17 cellular contexts compared by ENCODE assay signal in the genomic region with DNA sequence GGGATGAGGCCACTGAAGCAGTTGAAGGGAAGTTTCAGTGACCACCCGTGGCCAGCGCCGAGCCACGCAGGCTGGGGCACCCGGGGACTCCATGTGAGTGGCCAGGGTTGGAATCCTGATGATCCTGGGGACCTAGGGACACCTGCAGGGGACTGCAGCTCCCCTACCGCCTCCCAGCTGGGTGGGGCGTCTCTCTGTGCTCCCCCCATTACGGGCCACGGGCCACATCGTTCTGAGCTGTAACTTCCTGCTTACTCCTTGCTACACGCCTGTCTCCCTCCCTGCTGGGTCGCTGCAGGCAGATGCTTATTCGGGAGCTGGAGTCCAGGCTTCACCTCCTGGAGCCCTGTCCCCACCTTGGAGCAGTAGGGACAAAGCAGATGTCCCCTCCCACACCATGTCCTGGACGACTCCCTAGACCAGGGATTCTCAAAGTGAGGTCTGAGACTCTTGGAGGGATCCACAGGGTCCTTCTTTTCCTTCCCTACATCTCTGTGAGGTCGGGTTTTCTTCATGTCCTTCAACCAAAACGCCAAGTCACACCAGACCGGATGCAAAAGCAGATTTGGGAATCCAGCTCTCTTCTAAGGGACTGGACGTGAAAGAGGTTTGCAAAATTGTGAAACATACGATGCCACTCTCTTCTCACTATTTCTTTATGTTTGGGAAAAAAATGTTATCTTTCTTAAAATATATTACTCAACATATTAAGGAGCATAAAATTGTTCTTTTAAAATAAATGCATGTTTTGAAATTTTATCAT.
DNase-seq lines count a peak whose midpoint lies in the region; ATAC-seq and TF ChIP-seq lines count a peak whose summit lies in the region.
"Had no signal": no experiment of that assay in that cellular context is flagged by ENCODE, and none has a peak within 500 bp of the region (broad histone marks: within the 10 kb centered on the region; RNA-seq: fewer than 3 reads in every experiment).

No MANE protein-coding gene starts in this region.

- ATAC-seq in activated CD8-positive, alpha-beta T cell treated with anti-CD3 and anti-CD28 coated beads for 36 hours: no peak
- no peak for ATAC-seq in GM18511 (IDR thresholded peaks at IDR 0.05; ENCODE audit: unreplicated experiment)
- ATAC-seq: left colon; naive thymus-derived CD8-positive, alpha-beta T cell had no signal

- H3K36me3 ChIP-seq in HEK293 (ENCODE audit: control insufficient read depth in 2 of 2, insufficient read depth in 1 of 2, low read length in 2 of 2) (no peaks in the 10 kb centered on the region), sigmoid colon (no peaks in the 10 kb centered on the region)

- CTCF ChIA-PET in HEK293 (lab: Yijun Ruan, JAX) (interaction anchor here (1.6 kb wide), 1 partner anchor 13 kb away, joined by 6 read pairs; no protein-coding TSS in a partner anchor), RWPE1 (lab: Yijun Ruan, JAX) (interaction anchor here (0.5 kb wide), 1 partner anchor 32 kb away, joined by 3 read pairs; no protein-coding TSS in a partner anchor)
- CTCF ChIA-PET in activated CD8-positive, alpha-beta T cell treated with anti-CD3 and anti-CD28 coated beads for 36 hours (lab: Charles Lee): interaction anchor here (1.1 kb wide), 1 partner anchor 13 kb away, joined by 3 read pairs; no protein-coding TSS in a partner anchor

- H3K4me1 Mint-ChIP-seq in activated CD8-positive, alpha-beta T cell treated with anti-CD3 and anti-CD28 coated beads for 36 hours (ENCODE audit: low read depth): no peaks in the 10 kb centered on the region
- H3K4me1 Mint-ChIP-seq: activated CD4-positive, alpha-beta T cell treated with anti-CD3 and anti-CD28 coated beads, Interleukin-2, amount 10 ng/mL, durations not matched to agents 7 days and 5 days; CD4-positive, CD25-positive, alpha-beta regulatory T cell had no signal

- H3K4me1 ChIP-seq in HEK293 (ENCODE audit: control insufficient read depth, insufficient read depth, low read length) (no peaks in the 10 kb centered on the region), sigmoid colon (peaks cover 0 to 39% (median 27%) of the 10 kb centered on the region in 4 donors)

- H3K9me3 ChIP-seq in HEK293 (ENCODE audit: control insufficient read depth, insufficient read depth, low read depth, low read length) (no peaks in the 10 kb centered on the region), sigmoid colon (peaks cover 0 to 8% (median 0%) of the 10 kb centered on the region in 4 donors)

- in situ Hi-C loops in KBM-7 (cut with MboI; ENCODE audit: low pct_unique_long_range_greater_than_20kb, low sequenced_read_pairs): no loop called here

- WGBS in sigmoid colon, 2 donors: 46 to 48% methylated on average over 19 of the region's 19 CpGs

- DNase-seq in RWPE1 (ENCODE audit: low spot score) (no peak), fibroblast of the aortic adventitia (ENCODE audit: low read depth) (peak; percentile 48), sigmoid colon (no peak), cerebellum (ENCODE audit: low spot score) (no peak), KBM-7 (no peak)
- no peak for DNase-seq in activated CD8-positive, alpha-beta T cell treated with anti-CD3 and anti-CD28 coated beads for 36 hours
- DNase-seq: activated CD4-positive, alpha-beta T cell treated with anti-CD3 and anti-CD28 coated beads, Interleukin-2, amount 10 ng/mL, durations not matched to agents 7 days and 5 days; CD4-positive, CD25-positive, alpha-beta regulatory T cell; effector memory CD4-positive, alpha-beta T cell; GM23248; head of caudate nucleus; left colon; naive thymus-derived CD8-positive, alpha-beta T cell; stimulated activated naive CD4-positive, alpha-beta T cell had no signal

- TF ChIP-seq POLR2A in sigmoid colon (IDR thresholded peaks at IDR 0.05): no peak

- peaks cover 12% of the 10 kb centered on the region for H3K9me3 Mint-ChIP-seq in activated CD8-positive, alpha-beta T cell treated with anti-CD3 and anti-CD28 coated beads for 36 hours

- peaks cover 1% of the 10 kb centered on the region for H3K27me3 Mint-ChIP-seq in activated CD8-positive, alpha-beta T cell treated with anti-CD3 and anti-CD28 coated beads for 36 hours

- POLR2A ChIA-PET in HEK293 (lab: Yijun Ruan, JAX) (interaction anchor here (0.7 kb wide), 1 partner anchor 87 kb away, joined by 3 read pairs; no protein-coding TSS in a partner anchor), RWPE1 (lab: Yijun Ruan, JAX; ENCODE audit: low non-redundant PET) (no interaction called here)
- POLR2A ChIA-PET in activated CD8-positive, alpha-beta T cell treated with anti-CD3 and anti-CD28 coated beads for 36 hours (lab: Charles Lee): interaction anchor here (1.3 kb wide), 1 partner anchor 9 kb away, joined by 3 read pairs; no protein-coding TSS in a partner anchor

- no peaks in the 10 kb centered on the region for H3K27me3 ChIP-seq in sigmoid colon

- no peak for TF ChIP-seq CTCF in HEK293 (tag by site-specific recombination; IDR thresholded peaks at IDR 0.05)
- no peak for TF ChIP-seq CTCF in RWPE1 (conservative IDR thresholded peaks at IDR 0.05; ENCODE audit: low read depth)
- no peak for TF ChIP-seq CTCF in fibroblast of the aortic adventitia (IDR thresholded peaks at IDR 0.05; ENCODE audit: insufficient read depth, low read length)
- TF ChIP-seq CTCF in sigmoid colon (IDR thresholded peaks at IDR 0.05): no peak
- no peak for TF ChIP-seq CTCF in activated CD8-positive, alpha-beta T cell treated with anti-CD3 and anti-CD28 coated beads for 36 hours (IDR thresholded peaks at IDR 0.05)

- no peak overlapping the region for H3K27ac ChIP-seq in HEK293 (ENCODE audit: extremely low read depth, low read depth, low read length)
- peak overlapping the region; percentile 60 for H3K27ac ChIP-seq in RWPE1
- H3K27ac ChIP-seq in sigmoid colon: peak overlapping the region; percentile 30 to 94 (median 86)
- H3K27ac ChIP-seq: GM23248 had no signal

- no peak overlapping the region for H3K27ac Mint-ChIP-seq in activated CD8-positive, alpha-beta T cell treated with anti-CD3 and anti-CD28 coated beads for 36 hours
- H3K27ac Mint-ChIP-seq: activated CD4-positive, alpha-beta T cell treated with anti-CD3 and anti-CD28 coated beads, Interleukin-2, amount 10 ng/mL, durations not matched to agents 7 days and 5 days; CD4-positive, CD25-positive, alpha-beta regulatory T cell; T-helper 1 cell treated with Interleukin-12 subunit alpha and Interleukin-12 subunit beta and Interleukin-4 antibody, amounts not matched to agents 30 μg/mL and 1 μg/mL, for 36 hours had no signal

- H3K4me3 ChIP-seq in HEK293 (ENCODE audit: low read depth, low read length) (no peak overlapping the region), fibroblast of the aortic adventitia (ENCODE audit: low read depth, low read length) (no peak overlapping the region), sigmoid colon (no peak overlapping the region)
- H3K4me3 ChIP-seq: GM23248 had no signal

- H3K36me3 Mint-ChIP-seq in activated CD8-positive, alpha-beta T cell treated with anti-CD3 and anti-CD28 coated beads for 36 hours (ENCODE audit: low read depth): peaks cover 5% of the 10 kb centered on the region
- H3K36me3 Mint-ChIP-seq: CD4-positive, CD25-positive, alpha-beta regulatory T cell had no signal

- intact Hi-C loops in sigmoid colon (cut with DNase I): no loop called here
- intact Hi-C loops in activated CD8-positive, alpha-beta T cell treated with anti-CD3 and anti-CD28 coated beads for 36 hours (cut with micrococcal nuclease): no loop called here

- TF ChIP-seq EP300 in sigmoid colon (IDR thresholded peaks at IDR 0.05): no peak

- no peak overlapping the region for H3K4me3 Mint-ChIP-seq in activated CD8-positive, alpha-beta T cell treated with anti-CD3 and anti-CD28 coated beads for 36 hours
- H3K4me3 Mint-ChIP-seq: activated CD4-positive, alpha-beta T cell treated with anti-CD3 and anti-CD28 coated beads, Interleukin-2, amount 10 ng/mL, durations not matched to agents 7 days and 5 days; CD4-positive, CD25-positive, alpha-beta regulatory T cell; naive thymus-derived CD8-positive, alpha-beta T cell; T-helper 1 cell treated with Interleukin-12 subunit alpha and Interleukin-12 subunit beta and Interleukin-4 antibody, amounts not matched to agents 30 μg/mL and 1 μg/mL, for 36 hours had no signal

TF ChIP-seq in HEK293, 187 proteins besides CTCF, POLR2A, EP300 and RAD21 (continues in another document):
- TF ChIP-seq ZIC2 (tag by site-specific recombination; IDR thresholded peaks at IDR 0.05) (peak; percentile 59; the same call in 1 of the 2 replicates), ZNF10 (tag by site-specific recombination; IDR thresholded peaks at IDR 0.05) (0 out of 2 replicates have a peak, but pooled peaks have one; percentile 48)
- TF ChIP-seq, protein P1, sequence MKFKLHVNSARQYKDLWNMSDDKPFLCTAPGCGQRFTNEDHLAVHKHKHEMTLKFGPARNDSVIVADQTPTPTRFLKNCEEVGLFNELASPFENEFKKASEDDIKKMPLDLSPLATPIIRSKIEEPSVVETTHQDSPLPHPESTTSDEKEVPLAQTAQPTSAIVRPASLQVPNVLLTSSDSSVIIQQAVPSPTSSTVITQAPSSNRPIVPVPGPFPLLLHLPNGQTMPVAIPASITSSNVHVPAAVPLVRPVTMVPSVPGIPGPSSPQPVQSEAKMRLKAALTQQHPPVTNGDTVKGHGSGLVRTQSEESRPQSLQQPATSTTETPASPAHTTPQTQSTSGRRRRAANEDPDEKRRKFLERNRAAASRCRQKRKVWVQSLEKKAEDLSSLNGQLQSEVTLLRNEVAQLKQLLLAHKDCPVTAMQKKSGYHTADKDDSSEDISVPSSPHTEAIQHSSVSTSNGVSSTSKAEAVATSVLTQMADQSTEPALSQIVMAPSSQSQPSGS (tag by site-specific recombination; IDR thresholded peaks at IDR 0.05; ENCODE audit: low read depth): no peak
